1 cellular context compared by ENCODE assay signal in genomic region chr10:89086801-89087513, GRCh38.
A peak's percentile ranks its signal among the peaks of the same experiment; 100 is the strongest.
TF ChIP-seq lines count a peak whose summit lies in the region.

No MANE protein-coding gene starts in this region.

TF ChIP-seq in K562, 482 proteins besides CTCF, POLR2A, EP300 and RAD21 (continued from another document and continues in another):
- TF ChIP-seq, protein P1, sequence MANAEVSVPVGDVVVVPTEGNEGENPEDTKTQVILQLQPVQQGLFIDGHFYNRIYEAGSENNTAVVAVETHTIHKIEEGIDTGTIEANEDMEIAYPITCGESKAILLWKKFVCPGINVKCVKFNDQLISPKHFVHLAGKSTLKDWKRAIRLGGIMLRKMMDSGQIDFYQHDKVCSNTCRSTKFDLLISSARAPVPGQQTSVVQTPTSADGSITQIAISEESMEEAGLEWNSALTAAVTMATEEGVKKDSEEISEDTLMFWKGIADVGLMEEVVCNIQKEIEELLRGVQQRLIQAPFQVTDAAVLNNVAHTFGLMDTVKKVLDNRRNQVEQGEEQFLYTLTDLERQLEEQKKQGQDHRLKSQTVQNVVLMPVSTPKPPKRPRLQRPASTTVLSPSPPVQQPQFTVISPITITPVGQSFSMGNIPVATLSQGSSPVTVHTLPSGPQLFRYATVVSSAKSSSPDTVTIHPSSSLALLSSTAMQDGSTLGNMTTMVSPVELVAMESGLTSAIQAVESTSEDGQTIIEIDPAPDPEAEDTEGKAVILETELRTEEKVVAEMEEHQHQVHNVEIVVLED (CRISPR knock-in tag; IDR thresholded peaks at IDR 0.05) = no peak
- TF ChIP-seq ZNF583 (CRISPR knock-in tag; IDR thresholded peaks at IDR 0.05) (no peak), DDX20 (tag; IDR thresholded peaks at IDR 0.05; ENCODE audit: low read depth) (peak; percentile 32; the same call in 1 of the 2 replicates), FOXK2 (conservative IDR thresholded peaks at IDR 0.05 in 1 of 2, IDR thresholded peaks at IDR 0.05 in 1 of 2; ENCODE audit: low read depth in 2 of 2) (no peak), PCBP2 (IDR thresholded peaks at IDR 0.05; ENCODE audit: low read depth, low read length, poor library complexity, severe bottlenecking) (no peak), RBM14 (IDR thresholded peaks at IDR 0.05; ENCODE audit: borderline replicate concordance, insufficient read depth, low read depth, low read length) (no peak), SETDB1 (IDR thresholded peaks at IDR 0.05; ENCODE audit: low read length) (no peak), RBFOX2 (IDR thresholded peaks at IDR 0.05; ENCODE audit: low read depth, low read length) (peak; percentile 43; the same call in 1 of the 2 replicates), NR2F6 (CRISPR knock-in tag; IDR thresholded peaks at IDR 0.05) (no peak), TCF3 (CRISPR knock-in tag; IDR thresholded peaks at IDR 0.05) (no peak), ZBTB8A (IDR thresholded peaks at IDR 0.05; ENCODE audit: partially characterized antibody) (no peak), ZNF830 (CRISPR knock-in tag; IDR thresholded peaks at IDR 0.05) (no peak), NCOA2 (IDR thresholded peaks at IDR 0.05; ENCODE audit: partially characterized antibody in 2 of 2) (no peak), ZNF3 (CRISPR knock-in tag; IDR thresholded peaks at IDR 0.05) (no peak), MIER1 (IDR thresholded peaks at IDR 0.05; ENCODE audit: low read depth) (no peak), C11orf30 (IDR thresholded peaks at IDR 0.05; ENCODE audit: low read depth) (no peak), ZNF511 (CRISPR knock-in tag; IDR thresholded peaks at IDR 0.05) (no peak), PTTG1 (tag; IDR thresholded peaks at IDR 0.05; ENCODE audit: low read depth) (no peak), SRSF1 (IDR thresholded peaks at IDR 0.05; ENCODE audit: low read depth, low read length) (no peak), SMC3 (conservative IDR thresholded peaks at IDR 0.05; ENCODE audit: insufficient read depth, low read depth, low read length) (no peak), NCOR1 (IDR thresholded peaks at IDR 0.05) (no peak), MYBL2 (IDR thresholded peaks at IDR 0.05; ENCODE audit: low read depth) (no peak), MYBL2 (CRISPR knock-in tag; IDR thresholded peaks at IDR 0.05; ENCODE audit: borderline replicate concordance) (no peak), JUN (IDR thresholded peaks at IDR 0.05; ENCODE audit: borderline replicate concordance, low read depth, low read length) (peak; percentile 33; the same call in 1 of the 2 replicates), JUN (CRISPR knock-in tag; IDR thresholded peaks at IDR 0.05; ENCODE audit: borderline replicate concordance) (no peak), ZMIZ1 (IDR thresholded peaks at IDR 0.05; ENCODE audit: low read depth in 2 of 2, low read length in 2 of 2) (no peak), ZNF431 (CRISPR knock-in tag; IDR thresholded peaks at IDR 0.05) (no peak), CBFA2T2 (conservative IDR thresholded peaks at IDR 0.05) (no peak), CBFB (CRISPR knock-in tag; IDR thresholded peaks at IDR 0.05) (no peak), ZFX (CRISPR knock-in tag; IDR thresholded peaks at IDR 0.05) (no peak), FIP1L1 (IDR thresholded peaks at IDR 0.05; ENCODE audit: low read depth, low read length, poor library complexity, severe bottlenecking) (no peak), ELK1 (CRISPR knock-in tag; IDR thresholded peaks at IDR 0.05) (no peak), SMAD4 (CRISPR knock-in tag; conservative IDR thresholded peaks at IDR 0.05) (peak; percentile 71), CBFA2T3 (IDR thresholded peaks at IDR 0.05) (no peak), SMARCB1 (IDR thresholded peaks at IDR 0.05; ENCODE audit: insufficient read length, low read depth) (no peak), ARHGAP35 (IDR thresholded peaks at IDR 0.05; ENCODE audit: partially characterized antibody) (no peak), SNIP1 (IDR thresholded peaks at IDR 0.05; ENCODE audit: low read depth) (no peak), CCNT2 (IDR thresholded peaks at IDR 0.05; ENCODE audit: borderline replicate concordance, extremely low read depth, insufficient read length, low read depth, low read length) (no peak), ZNF696 (CRISPR knock-in tag; conservative IDR thresholded peaks at IDR 0.05) (no peak)
- TF ChIP-seq, protein P2, sequence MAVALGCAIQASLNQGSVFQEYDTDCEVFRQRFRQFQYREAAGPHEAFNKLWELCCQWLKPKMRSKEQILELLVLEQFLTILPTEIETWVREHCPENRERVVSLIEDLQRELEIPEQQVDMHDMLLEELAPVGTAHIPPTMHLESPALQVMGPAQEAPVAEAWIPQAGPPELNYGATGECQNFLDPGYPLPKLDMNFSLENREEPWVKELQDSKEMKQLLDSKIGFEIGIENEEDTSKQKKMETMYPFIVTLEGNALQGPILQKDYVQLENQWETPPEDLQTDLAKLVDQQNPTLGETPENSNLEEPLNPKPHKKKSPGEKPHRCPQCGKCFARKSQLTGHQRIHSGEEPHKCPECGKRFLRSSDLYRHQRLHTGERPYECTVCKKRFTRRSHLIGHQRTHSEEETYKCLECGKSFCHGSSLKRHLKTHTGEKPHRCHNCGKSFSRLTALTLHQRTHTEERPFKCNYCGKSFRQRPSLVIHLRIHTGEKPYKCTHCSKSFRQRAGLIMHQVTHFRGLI (CRISPR knock-in tag; IDR thresholded peaks at IDR 0.05) = peak; percentile 18; the same call in 1 of the 2 replicates
- TF ChIP-seq, protein P3, sequence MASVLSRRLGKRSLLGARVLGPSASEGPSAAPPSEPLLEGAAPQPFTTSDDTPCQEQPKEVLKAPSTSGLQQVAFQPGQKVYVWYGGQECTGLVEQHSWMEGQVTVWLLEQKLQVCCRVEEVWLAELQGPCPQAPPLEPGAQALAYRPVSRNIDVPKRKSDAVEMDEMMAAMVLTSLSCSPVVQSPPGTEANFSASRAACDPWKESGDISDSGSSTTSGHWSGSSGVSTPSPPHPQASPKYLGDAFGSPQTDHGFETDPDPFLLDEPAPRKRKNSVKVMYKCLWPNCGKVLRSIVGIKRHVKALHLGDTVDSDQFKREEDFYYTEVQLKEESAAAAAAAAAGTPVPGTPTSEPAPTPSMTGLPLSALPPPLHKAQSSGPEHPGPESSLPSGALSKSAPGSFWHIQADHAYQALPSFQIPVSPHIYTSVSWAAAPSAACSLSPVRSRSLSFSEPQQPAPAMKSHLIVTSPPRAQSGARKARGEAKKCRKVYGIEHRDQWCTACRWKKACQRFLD (CRISPR knock-in tag; IDR thresholded peaks at IDR 0.05) = no peak; the same call in 1 of the 2 replicates
- TF ChIP-seq, protein P4, sequence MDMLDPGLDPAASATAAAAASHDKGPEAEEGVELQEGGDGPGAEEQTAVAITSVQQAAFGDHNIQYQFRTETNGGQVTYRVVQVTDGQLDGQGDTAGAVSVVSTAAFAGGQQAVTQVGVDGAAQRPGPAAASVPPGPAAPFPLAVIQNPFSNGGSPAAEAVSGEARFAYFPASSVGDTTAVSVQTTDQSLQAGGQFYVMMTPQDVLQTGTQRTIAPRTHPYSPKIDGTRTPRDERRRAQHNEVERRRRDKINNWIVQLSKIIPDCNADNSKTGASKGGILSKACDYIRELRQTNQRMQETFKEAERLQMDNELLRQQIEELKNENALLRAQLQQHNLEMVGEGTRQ (CRISPR knock-in tag; IDR thresholded peaks at IDR 0.05) = peak; percentile 86
- TF ChIP-seq, protein P5, sequence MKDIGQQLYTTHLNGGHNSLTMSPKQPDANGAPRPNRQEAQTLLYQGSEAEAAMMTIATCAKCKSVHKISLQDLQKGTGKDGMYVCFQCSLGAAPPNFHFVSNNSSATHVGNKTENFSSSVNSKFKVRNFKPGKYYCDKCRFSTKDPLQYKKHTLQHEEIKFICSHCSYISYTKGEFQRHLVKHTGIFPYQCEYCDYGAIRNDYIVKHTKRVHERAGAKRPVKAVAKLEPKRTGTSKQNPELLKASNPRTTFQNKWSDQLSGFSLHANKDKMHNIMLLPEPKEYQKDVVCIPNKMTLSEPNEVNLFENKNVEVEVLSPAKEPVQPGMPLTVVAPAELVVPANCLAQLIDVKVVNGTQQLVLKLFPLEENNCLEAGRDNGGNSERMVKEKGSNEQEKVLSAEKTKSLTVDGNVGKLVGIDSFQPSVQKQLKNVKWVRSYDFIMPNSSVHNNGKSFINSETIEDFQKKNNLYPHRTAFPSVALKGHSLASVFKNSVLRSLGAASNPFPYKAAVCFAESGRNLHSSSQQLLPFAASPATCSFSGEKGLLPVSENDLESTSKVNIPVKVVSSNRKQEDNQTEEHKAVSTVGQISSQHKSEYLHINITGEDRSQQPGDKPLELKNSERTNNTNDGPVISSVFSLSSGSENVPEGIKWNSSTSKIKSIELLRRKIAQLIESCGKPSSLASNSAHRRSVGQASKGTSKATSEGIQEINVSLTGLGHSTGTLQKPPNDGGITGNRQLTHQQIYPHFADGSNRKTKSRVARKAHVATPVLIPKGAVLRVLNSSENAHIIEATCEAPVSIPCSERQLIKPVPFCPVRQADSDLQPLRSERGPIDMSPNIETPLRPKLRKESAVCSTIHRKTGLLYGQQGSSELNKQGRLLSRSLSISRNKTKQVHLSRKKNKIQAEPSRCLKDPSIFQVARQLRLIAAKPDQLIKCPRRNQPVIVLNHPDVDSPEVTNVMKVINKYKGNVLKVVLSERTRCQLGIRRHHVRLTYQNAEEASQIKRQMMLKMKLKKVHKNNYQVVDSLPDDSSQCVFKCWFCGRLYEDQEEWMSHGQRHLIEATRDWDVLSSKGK (CRISPR knock-in tag; IDR thresholded peaks at IDR 0.05) = no peak
- TF ChIP-seq, protein P6, sequence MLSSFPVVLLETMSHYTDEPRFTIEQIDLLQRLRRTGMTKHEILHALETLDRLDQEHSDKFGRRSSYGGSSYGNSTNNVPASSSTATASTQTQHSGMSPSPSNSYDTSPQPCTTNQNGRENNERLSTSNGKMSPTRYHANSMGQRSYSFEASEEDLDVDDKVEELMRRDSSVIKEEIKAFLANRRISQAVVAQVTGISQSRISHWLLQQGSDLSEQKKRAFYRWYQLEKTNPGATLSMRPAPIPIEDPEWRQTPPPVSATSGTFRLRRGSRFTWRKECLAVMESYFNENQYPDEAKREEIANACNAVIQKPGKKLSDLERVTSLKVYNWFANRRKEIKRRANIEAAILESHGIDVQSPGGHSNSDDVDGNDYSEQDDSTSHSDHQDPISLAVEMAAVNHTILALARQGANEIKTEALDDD (IDR thresholded peaks at IDR 0.05) = no peak
- TF ChIP-seq, protein P7, sequence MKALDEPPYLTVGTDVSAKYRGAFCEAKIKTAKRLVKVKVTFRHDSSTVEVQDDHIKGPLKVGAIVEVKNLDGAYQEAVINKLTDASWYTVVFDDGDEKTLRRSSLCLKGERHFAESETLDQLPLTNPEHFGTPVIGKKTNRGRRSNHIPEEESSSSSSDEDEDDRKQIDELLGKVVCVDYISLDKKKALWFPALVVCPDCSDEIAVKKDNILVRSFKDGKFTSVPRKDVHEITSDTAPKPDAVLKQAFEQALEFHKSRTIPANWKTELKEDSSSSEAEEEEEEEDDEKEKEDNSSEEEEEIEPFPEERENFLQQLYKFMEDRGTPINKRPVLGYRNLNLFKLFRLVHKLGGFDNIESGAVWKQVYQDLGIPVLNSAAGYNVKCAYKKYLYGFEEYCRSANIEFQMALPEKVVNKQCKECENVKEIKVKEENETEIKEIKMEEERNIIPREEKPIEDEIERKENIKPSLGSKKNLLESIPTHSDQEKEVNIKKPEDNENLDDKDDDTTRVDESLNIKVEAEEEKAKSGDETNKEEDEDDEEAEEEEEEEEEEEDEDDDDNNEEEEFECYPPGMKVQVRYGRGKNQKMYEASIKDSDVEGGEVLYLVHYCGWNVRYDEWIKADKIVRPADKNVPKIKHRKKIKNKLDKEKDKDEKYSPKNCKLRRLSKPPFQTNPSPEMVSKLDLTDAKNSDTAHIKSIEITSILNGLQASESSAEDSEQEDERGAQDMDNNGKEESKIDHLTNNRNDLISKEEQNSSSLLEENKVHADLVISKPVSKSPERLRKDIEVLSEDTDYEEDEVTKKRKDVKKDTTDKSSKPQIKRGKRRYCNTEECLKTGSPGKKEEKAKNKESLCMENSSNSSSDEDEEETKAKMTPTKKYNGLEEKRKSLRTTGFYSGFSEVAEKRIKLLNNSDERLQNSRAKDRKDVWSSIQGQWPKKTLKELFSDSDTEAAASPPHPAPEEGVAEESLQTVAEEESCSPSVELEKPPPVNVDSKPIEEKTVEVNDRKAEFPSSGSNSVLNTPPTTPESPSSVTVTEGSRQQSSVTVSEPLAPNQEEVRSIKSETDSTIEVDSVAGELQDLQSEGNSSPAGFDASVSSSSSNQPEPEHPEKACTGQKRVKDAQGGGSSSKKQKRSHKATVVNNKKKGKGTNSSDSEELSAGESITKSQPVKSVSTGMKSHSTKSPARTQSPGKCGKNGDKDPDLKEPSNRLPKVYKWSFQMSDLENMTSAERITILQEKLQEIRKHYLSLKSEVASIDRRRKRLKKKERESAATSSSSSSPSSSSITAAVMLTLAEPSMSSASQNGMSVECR (CRISPR knock-in tag; IDR thresholded peaks at IDR 0.05) = no peak
